In the genomic region with DNA sequence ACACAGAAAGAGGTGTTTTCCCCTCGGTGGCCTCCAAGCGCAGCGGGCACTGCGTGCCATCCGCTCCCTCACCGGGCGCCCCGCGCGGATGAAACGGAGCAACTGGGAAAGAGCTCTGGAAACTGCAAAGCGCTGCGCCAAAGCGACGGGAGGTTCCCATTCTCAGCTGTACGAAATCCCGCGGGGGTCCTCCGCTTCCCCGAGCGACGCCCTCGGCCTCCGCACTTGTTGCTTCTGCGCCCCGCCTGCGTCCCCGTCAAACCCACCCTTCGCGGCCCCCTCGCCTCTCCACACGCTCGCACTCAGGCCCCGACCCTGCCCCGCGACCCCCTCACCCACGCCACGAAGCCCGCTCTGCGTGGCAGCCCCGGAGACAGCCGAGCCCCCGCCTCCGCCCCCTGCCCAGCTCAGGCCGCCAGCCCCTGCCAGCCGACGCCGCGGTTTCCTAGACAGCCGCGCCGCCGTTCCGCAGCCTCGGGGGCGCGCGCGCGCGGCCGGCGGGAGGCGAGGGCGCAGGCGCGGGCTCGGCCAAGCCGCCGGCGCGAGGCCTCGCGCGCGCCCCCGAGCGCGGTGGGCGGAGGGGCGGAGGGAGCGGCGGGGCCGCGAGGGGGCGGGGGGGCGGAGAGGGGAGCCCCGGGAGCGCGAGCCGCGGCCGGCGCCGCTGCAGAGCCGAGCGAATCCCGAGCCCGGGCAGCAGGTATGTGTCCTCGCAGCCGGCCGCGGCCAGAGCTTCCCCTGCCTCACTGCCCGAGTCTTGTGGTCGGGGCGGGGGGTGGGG, we compare ENCODE assay signal across 8 cellular contexts. TPM values are rescaled to one million over a fixed set of nuclear protein-coding genes. Genes with fewer than 3 reads are reported as not detected.
DNase-seq lines count a peak whose midpoint lies in the region; ATAC-seq and TF ChIP-seq lines count a peak whose summit lies in the region.

A gene with protein sequence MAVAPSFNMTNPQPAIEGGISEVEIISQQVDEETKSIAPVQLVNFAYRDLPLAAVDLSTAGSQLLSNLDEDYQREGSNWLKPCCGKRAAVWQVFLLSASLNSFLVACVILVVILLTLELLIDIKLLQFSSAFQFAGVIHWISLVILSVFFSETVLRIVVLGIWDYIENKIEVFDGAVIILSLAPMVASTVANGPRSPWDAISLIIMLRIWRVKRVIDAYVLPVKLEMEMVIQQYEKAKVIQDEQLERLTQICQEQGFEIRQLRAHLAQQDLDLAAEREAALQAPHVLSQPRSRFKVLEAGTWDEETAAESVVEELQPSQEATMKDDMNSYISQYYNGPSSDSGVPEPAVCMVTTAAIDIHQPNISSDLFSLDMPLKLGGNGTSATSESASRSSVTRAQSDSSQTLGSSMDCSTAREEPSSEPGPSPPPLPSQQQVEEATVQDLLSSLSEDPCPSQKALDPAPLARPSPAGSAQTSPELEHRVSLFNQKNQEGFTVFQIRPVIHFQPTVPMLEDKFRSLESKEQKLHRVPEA (plus strand): TSS at position 666 of the 778 bp plus-strand sequence. CDS start 74,279 bp downstream, outside the sequence.

- H3K9ac ChIP-seq in ES-I3 (ENCODE audit: low read depth, low read length): peak within 1 kb of the TSS; percentile 60

- TF ChIP-seq CTCF in lung (IDR thresholded peaks at IDR 0.05; ENCODE audit: control extremely low read depth, extremely low read depth): no peak
- no peak for TF ChIP-seq CTCF in stomach (IDR thresholded peaks at IDR 0.05)

- no peak for TF ChIP-seq EP300 in stomach (IDR thresholded peaks at IDR 0.05)

- peak within 1 kb of the TSS; percentile 62 for H3K4me3 ChIP-seq in ectodermal cell (ENCODE audit: insufficient read depth, low read depth, low read length)
- peak within 1 kb of the TSS; percentile 46 for H3K4me3 ChIP-seq in lung
- peak within 1 kb of the TSS; percentile 63 to 85 (median 68) for H3K4me3 ChIP-seq in stomach

- intact Hi-C loops in stomach (cut with DNase I; ENCODE audit: low total_unique reads): loop anchor here (5.0 kb wide), 1 partner anchor 78 kb away; no protein-coding TSS in a partner anchor

- peak; percentile 84 for DNase-seq in HuH-7 (ENCODE audit: low spot score)
- peak; percentile 1 for DNase-seq in T-helper 9 cell
- no peak for DNase-seq in lung (ENCODE audit: low spot score)
- peak; percentile 43 for DNase-seq in stomach

- WGBS in ectodermal cell, 2 experiments: 0% methylated on average over 106 of the region's 106 CpGs
- 1% methylated on average over 76 to 106 of the region's 106 CpGs for WGBS in lung, 2 donors
- WGBS in stomach, 5 donors: 0 to 1% (median 1%) methylated on average over 51 to 104 of the region's 106 CpGs

- H3K4me1 ChIP-seq in ES-I3 (ENCODE audit: insufficient read depth, low read length): peaks cover 18% of the 10 kb centered on the region
- no peaks in the 10 kb centered on the region for H3K4me1 ChIP-seq in ectodermal cell (ENCODE audit: control insufficient read depth, insufficient read depth, low read length)
- peaks cover 0 to 6% of the 10 kb centered on the region in 2 donors for H3K4me1 ChIP-seq in lung (ENCODE audit: control insufficient read depth in 2 of 2, insufficient read depth in 2 of 2, low read length in 2 of 2)
- peaks cover 21 to 31% (median 26%) of the 10 kb centered on the region in 4 donors for H3K4me1 ChIP-seq in stomach

- no peaks in the 10 kb centered on the region for H3K36me3 ChIP-seq in ES-I3 (ENCODE audit: insufficient read depth, low read length)
- H3K36me3 ChIP-seq in ectodermal cell (ENCODE audit: control insufficient read depth, insufficient read depth, low read length): no peaks in the 10 kb centered on the region
- H3K36me3 ChIP-seq in lung (ENCODE audit: control insufficient read depth in 2 of 2, insufficient read depth in 2 of 2, low read length in 2 of 2): no peaks in the 10 kb centered on the region
- no peaks in the 10 kb centered on the region for H3K36me3 ChIP-seq in stomach

- H3K27ac ChIP-seq in ectodermal cell (ENCODE audit: insufficient read depth, low read depth, low read length, poor library complexity, severe bottlenecking): no peak within 1 kb of the TSS
- H3K27ac ChIP-seq in lung (ENCODE audit: low read depth in 1 of 2, low read length in 1 of 2): no peak within 1 kb of the TSS
- peak within 1 kb of the TSS in 1 of 5 donors; percentile 50 for H3K27ac ChIP-seq in stomach

- H3K9me3 ChIP-seq in ES-I3 (ENCODE audit: control insufficient read depth, insufficient read depth, low read length) (no peaks in the 10 kb centered on the region), ectodermal cell (ENCODE audit: control insufficient read depth, low read length) (no peaks in the 10 kb centered on the region), lung (ENCODE audit: control insufficient read depth in 2 of 2, insufficient read depth in 1 of 2, low read length in 1 of 2) (no peaks in the 10 kb centered on the region), stomach (no peaks in the 10 kb centered on the region)

- no peak for TF ChIP-seq POLR2A in stomach (IDR thresholded peaks at IDR 0.05)

- H3K27me3 ChIP-seq in ectodermal cell (ENCODE audit: control insufficient read depth, insufficient read depth, low read length, poor library complexity, severe bottlenecking) (peaks cover 37% of the 10 kb centered on the region), lung (ENCODE audit: control insufficient read depth, insufficient read depth) (no peaks in the 10 kb centered on the region), stomach (peaks cover 0 to 55% (median 4%) of the 10 kb centered on the region in 3 donors)

- peak; percentile 58 for ATAC-seq in lung (ENCODE audit: insufficient read depth, low FRiP score)
- ATAC-seq in GM18861 (IDR thresholded peaks at IDR 0.05; ENCODE audit: unreplicated experiment): no peak
- no peak for ATAC-seq in GM21423 (IDR thresholded peaks at IDR 0.05; ENCODE audit: unreplicated experiment)

RNA-seq across cellular contexts. Expression of the gene that starts here (rescaled TPM):
- polyA plus RNA-seq in ectodermal cell (2013, experiment 1 of 4): 0.96 TPM
- polyA plus RNA-seq in ectodermal cell (2013, experiment 2 of 4): 0.69 TPM
- 1.2 TPM for polyA plus RNA-seq in ectodermal cell (2013, experiment 3 of 4)
- 0.93 TPM for polyA plus RNA-seq in ectodermal cell (2013, experiment 4 of 4)
- total RNA-seq in lung (1 to 10 TPM; 1.1 to 4.4 TPM), stomach (1 to 10 TPM in 1 of 5 donors, not detected in 4; 2.8 TPM)
- polyA plus RNA-seq in lung (1 to 10 TPM; 1.4 to 1.6 TPM), stomach (1 to 10 TPM in 1 of 3 donors, under 1 TPM in 2; 0.35 to 2.0 (median 0.56) TPM)
